10 cellular contexts compared by ENCODE assay signal in the genomic region with DNA sequence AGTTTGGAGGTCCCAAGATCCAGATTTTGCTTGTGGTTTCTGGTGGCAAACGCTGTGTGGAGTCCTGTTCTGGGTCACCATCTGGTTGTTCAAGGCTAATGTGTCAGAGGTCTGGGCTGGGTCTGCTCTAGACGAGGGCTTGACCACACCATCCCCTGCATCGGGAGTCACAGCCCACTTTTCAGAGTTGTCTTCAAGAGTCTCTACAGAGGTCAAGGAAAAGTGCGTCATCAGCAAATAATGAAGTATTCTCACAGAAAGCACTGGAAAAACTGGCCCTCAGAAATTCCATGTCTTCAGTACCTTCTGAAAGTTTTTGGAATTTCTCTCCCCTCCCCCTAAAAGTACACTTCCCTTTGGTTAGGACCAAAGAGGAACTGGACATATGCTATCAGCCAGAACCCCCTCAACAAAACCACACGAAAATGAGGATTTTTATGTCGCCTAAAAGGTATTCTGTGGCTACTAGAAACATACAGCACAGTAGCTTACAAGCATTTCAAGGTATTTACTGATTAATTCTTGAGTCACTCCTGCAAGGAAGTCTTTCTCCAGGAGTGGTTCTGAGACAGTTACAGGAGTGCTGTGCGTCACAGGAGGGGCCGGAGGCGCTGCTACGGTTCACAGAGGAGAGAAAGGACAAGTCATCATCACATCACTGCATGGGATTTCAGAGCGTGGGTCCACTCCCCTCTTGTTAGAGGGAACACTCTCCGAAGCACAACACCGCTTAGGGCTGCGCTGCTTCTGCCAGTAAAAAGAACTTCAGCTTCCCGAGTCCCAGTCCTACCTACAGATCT. TPM values are rescaled to one million over a fixed set of nuclear protein-coding genes. Genes with fewer than 3 reads are reported as not detected.
A peak's percentile ranks its signal among the peaks of the same experiment; 100 is the strongest.
DNase-seq lines count a peak whose midpoint lies in the region; ATAC-seq and TF ChIP-seq lines count a peak whose summit lies in the region.
"Had no signal": no experiment of that assay in that cellular context is flagged by ENCODE, and none has a peak within 500 bp of the region (broad histone marks: within the 10 kb centered on the region; RNA-seq: fewer than 3 reads in every experiment).

No MANE protein-coding gene starts in this region.

- H3K27me3 ChIP-seq in esophagus squamous epithelium, result no peaks in the 10 kb centered on the region
- H3K27me3 ChIP-seq: heart left ventricle had no signal

- H3K27me3 Mint-ChIP-seq in activated naive CD4-positive, alpha-beta T cell treated with anti-CD3 and anti-CD28 coated beads, Interleukin-2, amount 10 ng/mL, durations not matched to agents 7 days and 5 days, result no peaks in the 10 kb centered on the region
- H3K27me3 Mint-ChIP-seq in stimulated activated naive B cell treated with anti-CD40 and anti-IgM and Interleukin-4, amounts not matched to agents 10 μg/mL and 1 μg/mL and 100 μg/mL, for 72 hours, result no peaks in the 10 kb centered on the region

- no peak overlapping the region for H3K4me3 Mint-ChIP-seq in activated naive CD4-positive, alpha-beta T cell treated with anti-CD3 and anti-CD28 coated beads, Interleukin-2, amount 10 ng/mL, durations not matched to agents 7 days and 5 days
- H3K4me3 Mint-ChIP-seq in stimulated activated naive B cell treated with anti-CD40 and anti-IgM and Interleukin-4, amounts not matched to agents 10 μg/mL and 1 μg/mL and 100 μg/mL, for 72 hours, result no peak overlapping the region

- H3K27ac ChIP-seq in RWPE1 (peak overlapping the region; percentile 65), esophagus squamous epithelium (peak overlapping the region in 3 of 4 donors; percentile 19 to 77 (median 57))
- H3K27ac ChIP-seq: heart left ventricle, psoas muscle had no signal

- intact Hi-C loops in esophagus squamous epithelium (cut with DNase I), result loop anchor here (10.0 kb wide), 1 partner anchor 349 kb away; no protein-coding TSS in a partner anchor

- CTCF ChIA-PET in activated naive CD4-positive, alpha-beta T cell treated with anti-CD3 and anti-CD28 coated beads, Interleukin-2, amount 10 ng/mL, durations not matched to agents 7 days and 5 days (lab: Charles Lee), result interaction anchor here (1.1 to 1.4 kb wide), 2 partner anchors 35 to 179 kb away, joined by 3 read pairs; partner anchors contain the start of gene RAD52
- CTCF ChIA-PET in RWPE1 (lab: Yijun Ruan, JAX), result interaction anchor here (0.6 to 1.9 kb wide), 4 partner anchors 20 to 1123 kb away, joined by 3 to 5 read pairs (median 4); partner anchors contain the start of gene RAD52

- 51 to 70% methylated on average over 7 to 15 of the region's 15 CpGs for WGBS in esophagus squamous epithelium, 2 donors

- no peak for TF ChIP-seq CTCF in RWPE1 (conservative IDR thresholded peaks at IDR 0.05; ENCODE audit: low read depth)
- TF ChIP-seq CTCF in esophagus squamous epithelium (IDR thresholded peaks at IDR 0.05), result no peak

- POLR2A ChIA-PET in RWPE1 (lab: Yijun Ruan, JAX; ENCODE audit: low non-redundant PET), result no interaction called here

- H3K4me1 ChIP-seq in esophagus squamous epithelium, result peaks cover 0 to 33% (median 2%) of the 10 kb centered on the region in 3 donors
- H3K4me1 ChIP-seq: psoas muscle had no signal

- H3K36me3 ChIP-seq in esophagus squamous epithelium, result peaks cover 1 to 94% (median 54%) of the 10 kb centered on the region in 3 donors

- H3K27ac Mint-ChIP-seq in activated naive CD4-positive, alpha-beta T cell treated with anti-CD3 and anti-CD28 coated beads, Interleukin-2, amount 10 ng/mL, durations not matched to agents 7 days and 5 days, result peak overlapping the region; percentile 81
- peak overlapping the region; percentile 84 for H3K27ac Mint-ChIP-seq in stimulated activated naive B cell treated with anti-CD40 and anti-IgM and Interleukin-4, amounts not matched to agents 10 μg/mL and 1 μg/mL and 100 μg/mL, for 72 hours

- TF ChIP-seq POLR2A in esophagus squamous epithelium (IDR thresholded peaks at IDR 0.05), result no peak

- H3K4me1 Mint-ChIP-seq in activated naive CD4-positive, alpha-beta T cell treated with anti-CD3 and anti-CD28 coated beads, Interleukin-2, amount 10 ng/mL, durations not matched to agents 7 days and 5 days, result peaks cover 29% of the 10 kb centered on the region
- H3K4me1 Mint-ChIP-seq in stimulated activated naive B cell treated with anti-CD40 and anti-IgM and Interleukin-4, amounts not matched to agents 10 μg/mL and 1 μg/mL and 100 μg/mL, for 72 hours, result peaks cover 9 to 25% of the 10 kb centered on the region in 2 donors

- peak in 1 of 2 donors; percentile 12 for ATAC-seq in stimulated activated naive B cell treated with anti-CD40 and anti-IgM and Interleukin-4, amounts not matched to agents 10 μg/mL and 1 μg/mL and 100 μg/mL, for 72 hours (replicated peaks)
- ATAC-seq in GM21576 (IDR thresholded peaks at IDR 0.05; ENCODE audit: unreplicated experiment), result no peak
- no peak for ATAC-seq in HG02885 (IDR thresholded peaks at IDR 0.05; ENCODE audit: poor library complexity, unreplicated experiment)

- no peak for DNase-seq in activated naive CD4-positive, alpha-beta T cell treated with anti-CD3 and anti-CD28 coated beads, Interleukin-2, amount 10 ng/mL, durations not matched to agents 7 days and 5 days
- no peak for DNase-seq in activated naive CD4-positive, alpha-beta T cell (lab: John Stamatoyannopoulos, UW)
- DNase-seq in RWPE1 (ENCODE audit: low spot score), result peak; percentile 85
- no peak for DNase-seq in esophagus squamous epithelium (lab: John Stamatoyannopoulos, UW)
- no peak for DNase-seq in stimulated activated naive B cell treated with anti-CD40 and anti-IgM and Interleukin-4, amounts not matched to agents 10 μg/mL and 1 μg/mL and 100 μg/mL, for 72 hours
- DNase-seq in stimulated activated CD4-positive, alpha-beta T cell treated with anti-CD3 and anti-CD28 coated beads, Interleukin-15, amount 100 ng/mL, for 24 hours, result no peak
- DNase-seq: heart left ventricle, psoas muscle had no signal

- H3K9me3 ChIP-seq in esophagus squamous epithelium, result no peaks in the 10 kb centered on the region
- H3K9me3 ChIP-seq: heart left ventricle, psoas muscle had no signal

- H3K9me3 Mint-ChIP-seq in activated naive CD4-positive, alpha-beta T cell treated with anti-CD3 and anti-CD28 coated beads, Interleukin-2, amount 10 ng/mL, durations not matched to agents 7 days and 5 days, result no peaks in the 10 kb centered on the region
- no peaks in the 10 kb centered on the region for H3K9me3 Mint-ChIP-seq in stimulated activated naive B cell treated with anti-CD40 and anti-IgM and Interleukin-4, amounts not matched to agents 10 μg/mL and 1 μg/mL and 100 μg/mL, for 72 hours

- H3K36me3 Mint-ChIP-seq in activated naive CD4-positive, alpha-beta T cell treated with anti-CD3 and anti-CD28 coated beads, Interleukin-2, amount 10 ng/mL, durations not matched to agents 7 days and 5 days, result peaks cover 72% of the 10 kb centered on the region
- H3K36me3 Mint-ChIP-seq in stimulated activated naive B cell treated with anti-CD40 and anti-IgM and Interleukin-4, amounts not matched to agents 10 μg/mL and 1 μg/mL and 100 μg/mL, for 72 hours, result peaks cover 43 to 55% of the 10 kb centered on the region in 2 donors

- H3K4me3 ChIP-seq in esophagus squamous epithelium, result no peak overlapping the region
- H3K4me3 ChIP-seq: heart left ventricle, psoas muscle had no signal

RNA-seq across cellular contexts. Expression of gene RAD52, which starts 35.4 kb away (rescaled TPM):
- total RNA-seq in esophagus squamous epithelium, result 1 to 10 TPM; 6.2 to 8.0 (median 7.5) TPM
